Comparison of ENCODE assay signal across 30 cellular contexts in genomic region chr12:11872055-11872454, GRCh38.
"Had no signal": no experiment of that assay in that cellular context is flagged by ENCODE, and none has a peak within 500 bp of the region (broad histone marks: within the 10 kb centered on the region; RNA-seq: fewer than 3 reads in every experiment).

No MANE protein-coding gene starts in this region.

- H3K27ac Mint-ChIP-seq: activated CD8-positive, alpha-beta T cell treated with anti-CD3 and anti-CD28 coated beads, Interleukin-2, amount 10 ng/mL, durations not matched to agents 7 days and 5 days; mesothelial cell of epicardium; naive B cell; nephron progenitor cell; progenitor cell of endocrine pancreas; stimulated activated naive CD8-positive, alpha-beta T cell treated with anti-CD3 and anti-CD28 coated beads, Interleukin-15, Interleukin-2, amounts not matched to agents 100 ng/mL and 50 ng/mL, for 24 hours; WTC11 had no signal

- H3K36me3 ChIP-seq: ovary had no signal

- ATAC-seq: activated CD8-positive, alpha-beta T cell treated with anti-CD3 and anti-CD28 coated beads, Interleukin-2, amount 10 ng/mL, durations not matched to agents 7 days and 5 days; sciatic nerve; WTC11 had no signal

- H3K27me3 Mint-ChIP-seq: naive B cell; progenitor cell of endocrine pancreas; stimulated activated naive CD8-positive, alpha-beta T cell treated with anti-CD3 and anti-CD28 coated beads, Interleukin-15, Interleukin-2, amounts not matched to agents 100 ng/mL and 50 ng/mL, for 24 hours had no signal

- H3K4me3 Mint-ChIP-seq: activated CD8-positive, alpha-beta T cell treated with anti-CD3 and anti-CD28 coated beads, Interleukin-2, amount 10 ng/mL, durations not matched to agents 7 days and 5 days; activated T-helper 1 cell treated with anti-CD3 and anti-CD28 coated beads, Interleukin-12 subunit alpha, Interleukin-12 subunit beta, Interleukin-2, Interleukin-4 antibody, amounts not matched to agents 30 ng/mL and 10 ng/mL and 1 ng/mL, durations not matched to agents 14 hours and 24 hours and 36 hours; mesothelial cell of epicardium; naive B cell; nephron progenitor cell; stimulated activated naive CD8-positive, alpha-beta T cell treated with anti-CD3 and anti-CD28 coated beads, Interleukin-15, Interleukin-2, amounts not matched to agents 100 ng/mL and 50 ng/mL, for 24 hours; WTC11 had no signal

- H3K27me3 ChIP-seq: esophagus squamous epithelium, heart right ventricle, ovary, upper lobe of left lung, vagina had no signal

- H3K9me3 ChIP-seq: esophagus squamous epithelium, ovary, thoracic aorta, upper lobe of left lung, vagina had no signal

- FAIRE-seq: endometrium, islet of Langerhans had no signal

- DNase-seq: activated CD4-positive, alpha-beta T cell treated with anti-CD3 and anti-CD28 coated beads for 1 hour; activated CD8-positive, alpha-beta T cell treated with anti-CD3 and anti-CD28 coated beads, Interleukin-2, amount 10 ng/mL, durations not matched to agents 7 days and 5 days; activated gamma-delta T cell; activated naive CD4-positive, alpha-beta T cell treated with anti-CD3 and anti-CD28 coated beads, Interleukin-2, amount 50 U/mL, for 16 hours; amygdala; central memory CD4-positive, alpha-beta T cell; dermis blood vessel endothelial cell; effector CD4-positive, alpha-beta T cell; esophagus squamous epithelium; foreskin melanocyte; heart right ventricle; naive B cell; nephron progenitor cell; ovary; stimulated activated CD4-positive, alpha-beta T cell treated with anti-CD3 and anti-CD28 coated beads, Interleukin-12 subunit alpha, Interleukin-12 subunit beta, amount 100 ng/mL, for 4 hours; stimulated activated CD4-positive, alpha-beta T cell treated with anti-CD3 and anti-CD28 coated beads, Interleukin-4, amount 100 ng/mL, for 1 hour; T-helper 2 cell; upper lobe of left lung had no signal

- H3K27ac ChIP-seq: epithelial cell of prostate, esophagus squamous epithelium, heart right ventricle, ovary, skin epidermis, thoracic aorta, upper lobe of left lung, vagina had no signal

- H3K4me3 ChIP-seq: esophagus squamous epithelium, heart right ventricle, ovary, skin epidermis, thoracic aorta, upper lobe of left lung, vagina had no signal
